21 cellular contexts compared by ENCODE assay signal in genomic region chr10:559767-560047, GRCh38.
"Had no signal": no experiment of that assay in that cellular context is flagged by ENCODE, and none has a peak within 500 bp of the region (broad histone marks: within the 10 kb centered on the region; RNA-seq: fewer than 3 reads in every experiment).

No MANE protein-coding gene starts in this region.

- H3K4me1 Mint-ChIP-seq: activated T-helper 17 cell treated with anti-CD3 and anti-CD28 coated beads, Interleukin-2, amount 50 U/mL, for 72 hours; central memory CD8-positive, alpha-beta T cell had no signal

- H3K36me3 Mint-ChIP-seq: T-cell had no signal

- H3K27ac ChIP-seq: adrenal gland, ascending aorta, dorsolateral prefrontal cortex, esophagus muscularis mucosa, neural progenitor cell, psoas muscle, right atrium auricular region, transverse colon, vagina had no signal

- H3K27ac Mint-ChIP-seq: activated naive CD8-positive, alpha-beta T cell; activated T-helper 17 cell treated with anti-CD3 and anti-CD28 coated beads, Interleukin-2, amount 50 U/mL, for 72 hours; effector memory CD8-positive, alpha-beta T cell; memory B cell; neural progenitor cell; T-cell; T-helper 2 cell treated with Interferon-gamma antibody and Interleukin-4, amounts not matched to agents 5 μg/mL and 100 μg/mL, for 36 hours had no signal

- H3K4me3 ChIP-seq: adrenal gland, ascending aorta, dorsolateral prefrontal cortex, esophagus muscularis mucosa, neural progenitor cell, psoas muscle, right atrium auricular region, stomach, transverse colon, vagina had no signal

- H3K27me3 ChIP-seq: adrenal gland, ascending aorta, dorsolateral prefrontal cortex, esophagus muscularis mucosa, neural progenitor cell, right atrium auricular region, stomach, transverse colon, vagina had no signal

- H3K9me3 ChIP-seq: esophagus muscularis mucosa, psoas muscle, right atrium auricular region, vagina had no signal

- H3K4me2 ChIP-seq: neural progenitor cell had no signal

- ATAC-seq: activated T-helper 17 cell treated with anti-CD3 and anti-CD28 coated beads, Interleukin-2, amount 50 U/mL, for 72 hours; effector memory CD8-positive, alpha-beta T cell; T-cell had no signal

- H3K9me3 Mint-ChIP-seq: activated T-helper 17 cell treated with anti-CD3 and anti-CD28 coated beads, Interleukin-2, amount 50 U/mL, for 72 hours; T-helper 2 cell treated with Interferon-gamma antibody and Interleukin-4, amounts not matched to agents 5 μg/mL and 100 μg/mL, for 36 hours had no signal

- DNase-seq: activated T-cell treated with anti-CD3 and anti-CD28 coated beads, Interleukin-2, amount 50 U/mL, for 1 hour; effector memory CD8-positive, alpha-beta T cell; naive B cell; psoas muscle; stimulated activated CD4-positive, alpha-beta T cell treated with anti-CD3 and anti-CD28 coated beads, Interleukin-12 subunit alpha, Interleukin-12 subunit beta, amount 100 ng/mL, for 4 hours; stimulated activated CD4-positive, alpha-beta T cell treated with anti-CD3 and anti-CD28 coated beads, Interleukin-4, amount 100 ng/mL, for 4 hours; T-cell; transverse colon had no signal

- H3K4me3 Mint-ChIP-seq: activated naive CD8-positive, alpha-beta T cell; activated T-helper 17 cell treated with anti-CD3 and anti-CD28 coated beads, Interleukin-2, amount 50 U/mL, for 72 hours; central memory CD8-positive, alpha-beta T cell; effector memory CD8-positive, alpha-beta T cell; memory B cell; naive B cell; neural progenitor cell; T-cell; T-helper 2 cell treated with Interferon-gamma antibody and Interleukin-4, amounts not matched to agents 5 μg/mL and 100 μg/mL, for 36 hours had no signal

- H3K36me3 ChIP-seq: adrenal gland, ascending aorta, esophagus muscularis mucosa, neural progenitor cell, right atrium auricular region, stomach, transverse colon, vagina had no signal

- H3K4me1 ChIP-seq: adrenal gland, ascending aorta had no signal
